In genomic region chr10:110618206-110618605, GRCh38 we compare ENCODE assay signal across 1 cellular context.
TF ChIP-seq lines count a peak whose summit lies in the region.

No MANE protein-coding gene starts in this region.

TF ChIP-seq in GM23338, 12 proteins besides CTCF, POLR2A, EP300 and RAD21 (continued from another document):
- TF ChIP-seq CREB1 (CRISPR knock-in tag; IDR thresholded peaks at IDR 0.05; ENCODE audit: low read depth) (no peak), ZNF114 (CRISPR knock-in tag; IDR thresholded peaks at IDR 0.05) (no peak), NANOG (IDR thresholded peaks at IDR 0.05; ENCODE audit: borderline replicate concordance) (no peak)
TF ChIP-seq in GM23338: peak in this region for 0.
